In genomic region chr1:220966473-220966872, GRCh38 we compare ENCODE assay signal across 16 cellular contexts.
DNase-seq lines count a peak whose midpoint lies in the region; ATAC-seq and TF ChIP-seq lines count a peak whose summit lies in the region.
"Had no signal": no experiment of that assay in that cellular context is flagged by ENCODE, and none has a peak within 500 bp of the region (broad histone marks: within the 10 kb centered on the region; RNA-seq: fewer than 3 reads in every experiment).

No MANE protein-coding gene starts in this region.

- CTCF ChIA-PET in SK-N-SH (lab: Yijun Ruan, JAX): interaction anchor here (1.0 to 1.5 kb wide), 4 partner anchors 91 to 444 kb away, joined by 3 to 5 read pairs (median 3); no protein-coding TSS in a partner anchor

- no peak for TF ChIP-seq RAD21 in SK-N-SH (IDR thresholded peaks at IDR 0.05; ENCODE audit: low read length)

- intact Hi-C loops in esophagus muscularis mucosa (cut with DNase I): no loop called here

- no peak overlapping the region for H3K9ac ChIP-seq in SK-N-SH
- H3K9ac ChIP-seq: BLaER1 treated with 17β-estradiol and CSF1 and Interleukin-3, amounts not matched to agents 10 nM and 100 nM had no signal

- no peak for ATAC-seq in SK-N-SH treated with all-trans-retinoic acid at 6 μM for 48 hours
- ATAC-seq in GM18511 (IDR thresholded peaks at IDR 0.05; ENCODE audit: unreplicated experiment): no peak
- no peak for ATAC-seq in HG02623 (IDR thresholded peaks at IDR 0.05; ENCODE audit: unreplicated experiment)
- ATAC-seq: GM23338, HepG2 had no signal

- no peaks in the 10 kb centered on the region for H4K20me1 ChIP-seq in SK-N-SH (ENCODE audit: insufficient read depth)
- H4K20me1 ChIP-seq: BLaER1 treated with 17β-estradiol and CSF1 and Interleukin-3, amounts not matched to agents 10 nM and 100 nM had no signal

- DNase-seq in SK-N-SH (no peak), SK-N-DZ (ENCODE audit: low spot score) (peak; percentile 15), erythroblast (lab: John Stamatoyannopoulos, UW) (no peak), esophagus muscularis mucosa (ENCODE audit: extremely low spot score) (no peak)
- DNase-seq in stimulated activated CD4-positive, alpha-beta T cell treated with anti-CD3 and anti-CD28 coated beads, Interleukin-15, amount 100 ng/mL, for 24 hours: no peak
- DNase-seq: 8988T; ACHN; CD4-positive, CD25-positive, alpha-beta regulatory T cell; DMS53; H7 had no signal

- H3K4me3 ChIP-seq in SK-N-SH (ENCODE audit: low read depth in 2 of 2, low read length in 1 of 2) (no peak overlapping the region), esophagus muscularis mucosa (no peak overlapping the region)
- H3K4me3 ChIP-seq: BLaER1 treated with 17β-estradiol and CSF1 and Interleukin-3, amounts not matched to agents 10 nM and 100 nM; GM23338 had no signal

- TF ChIP-seq EP300 in SK-N-SH (IDR thresholded peaks at IDR 0.05; ENCODE audit: borderline replicate concordance in 1 of 2, low read depth in 1 of 2, low read length in 1 of 2) (no peak), esophagus muscularis mucosa (IDR thresholded peaks at IDR 0.05) (no peak)

- H3K27ac ChIP-seq in SK-N-SH (ENCODE audit: low read depth in 2 of 2, low read length in 1 of 2) (peak overlapping the region in 1 of 2 experiments; percentile 67; a peak in 2 of 4 replicates), esophagus muscularis mucosa (replicated peaks in 1 of 4) (no peak overlapping the region)
- H3K27ac ChIP-seq: BLaER1 treated with 17β-estradiol and CSF1 and Interleukin-3, amounts not matched to agents 10 nM and 100 nM had no signal

- H3K27me3 ChIP-seq in SK-N-SH (ENCODE audit: insufficient read depth) (no peaks in the 10 kb centered on the region), esophagus muscularis mucosa (no peaks in the 10 kb centered on the region)
- H3K27me3 ChIP-seq: BLaER1 treated with 17β-estradiol and CSF1 and Interleukin-3, amounts not matched to agents 10 nM and 100 nM had no signal

- H3K4me2 ChIP-seq in SK-N-SH: no peak overlapping the region
- H3K4me2 ChIP-seq: GM23338 had no signal

- H2AFZ ChIP-seq in SK-N-SH (ENCODE audit: low read depth): peak overlapping the region; percentile 43; the same call in 1 of the 2 replicates

- H3K9me3 ChIP-seq in SK-N-SH: no peaks in the 10 kb centered on the region
- peaks cover 0 to 8% (median 0%) of the 10 kb centered on the region in 4 donors for H3K9me3 ChIP-seq in esophagus muscularis mucosa

- POLR2A ChIA-PET in SK-N-SH (lab: Yijun Ruan, JAX): interaction anchor here (0.7 kb wide), 1 partner anchor 64 kb away, joined by 3 read pairs; no protein-coding TSS in a partner anchor

- H3K4me1 ChIP-seq in SK-N-SH (ENCODE audit: control insufficient read depth in 1 of 2, insufficient read depth in 2 of 2, low read depth in 1 of 2, low read length in 1 of 2): peaks cover 0 to 19% of the 10 kb centered on the region in 2 experiments; a peak in 3 of 4 replicates
- H3K4me1 ChIP-seq in esophagus muscularis mucosa: peaks cover 3 to 9% (median 8%) of the 10 kb centered on the region in 4 donors

- no peaks in the 10 kb centered on the region for H3K79me2 ChIP-seq in SK-N-SH (ENCODE audit: insufficient read depth)

- peak; percentile 58 for TF ChIP-seq POLR2A in erythroblast (IDR thresholded peaks at IDR 0.05; ENCODE audit: low read length)
- no peak for TF ChIP-seq POLR2A in esophagus muscularis mucosa (IDR thresholded peaks at IDR 0.05; ENCODE audit: low read depth)

- no peaks in the 10 kb centered on the region for H3K9me2 ChIP-seq in SK-N-SH

- H3F3A ChIP-seq in SK-N-SH (replicated peaks; ENCODE audit: insufficient read depth): peaks cover 22% of the 10 kb centered on the region

- no peak for TF ChIP-seq CTCF in SK-N-SH (IDR thresholded peaks at IDR 0.05)
- TF ChIP-seq CTCF in esophagus muscularis mucosa (IDR thresholded peaks at IDR 0.05): no peak

- H3K36me3 ChIP-seq in SK-N-SH (replicated peaks in 1 of 2; ENCODE audit: control insufficient read depth in 1 of 2, insufficient read depth in 2 of 2, low read length in 1 of 2) (no peaks in the 10 kb centered on the region), esophagus muscularis mucosa (no peaks in the 10 kb centered on the region)
- H3K36me3 ChIP-seq: BLaER1 treated with 17β-estradiol and CSF1 and Interleukin-3, amounts not matched to agents 10 nM and 100 nM had no signal

TF ChIP-seq in SK-N-SH, 30 proteins besides CTCF, POLR2A, EP300 and RAD21 (continues in another document):
- TF ChIP-seq ELF1 (IDR thresholded peaks at IDR 0.05) (no peak), EZH2phosphoT487 (IDR thresholded peaks at IDR 0.05; ENCODE audit: borderline replicate concordance, low read depth) (no peak), SIN3A (IDR thresholded peaks at IDR 0.05; ENCODE audit: borderline replicate concordance, low read depth, low read length) (no peak), ZBTB33 (IDR thresholded peaks at IDR 0.05; ENCODE audit: borderline replicate concordance, low read depth) (no peak), NFIC (IDR thresholded peaks at IDR 0.05; ENCODE audit: borderline replicate concordance) (no peak), JUND (IDR thresholded peaks at IDR 0.05) (no peak), POLR2AphosphoS5 (IDR thresholded peaks at IDR 0.05; ENCODE audit: low read depth, low read length) (no peak), RCOR1 (IDR thresholded peaks at IDR 0.05; ENCODE audit: low read length) (no peak), IRF3 (IDR thresholded peaks at IDR 0.05; ENCODE audit: low read depth, low read length) (no peak)

TF ChIP-seq in SK-N-SH treated with all-trans-retinoic acid at 6 μM for 48 hours, 23 proteins besides CTCF, POLR2A, EP300 and RAD21:
- TF ChIP-seq SNAI2 (CRISPR knock-in tag; IDR thresholded peaks at IDR 0.05) (no peak), ZFP3 (CRISPR knock-in tag; IDR thresholded peaks at IDR 0.05) (no peak), TOX (CRISPR knock-in tag; IDR thresholded peaks at IDR 0.05; ENCODE audit: borderline replicate concordance) (no peak), OSR1 (CRISPR knock-in tag; IDR thresholded peaks at IDR 0.05) (no peak), PPARA (CRISPR knock-in tag; IDR thresholded peaks at IDR 0.05; ENCODE audit: borderline replicate concordance) (no peak), GLIS3 (CRISPR knock-in tag; IDR thresholded peaks at IDR 0.05) (no peak), CSDC2 (CRISPR knock-in tag; IDR thresholded peaks at IDR 0.05) (no peak), CREB5 (CRISPR knock-in tag; IDR thresholded peaks at IDR 0.05; ENCODE audit: low read depth) (no peak), RARB (CRISPR knock-in tag; IDR thresholded peaks at IDR 0.05) (no peak), ESRRG (CRISPR knock-in tag; IDR thresholded peaks at IDR 0.05) (no peak), ZNF70 (CRISPR knock-in tag; IDR thresholded peaks at IDR 0.05) (no peak), ISL1 (CRISPR knock-in tag; IDR thresholded peaks at IDR 0.05) (no peak), ZNF565 (CRISPR knock-in tag; conservative IDR thresholded peaks at IDR 0.05; ENCODE audit: low read depth) (no peak), ZC3H10 (CRISPR knock-in tag; IDR thresholded peaks at IDR 0.05) (no peak), BACH2 (CRISPR knock-in tag; IDR thresholded peaks at IDR 0.05; ENCODE audit: borderline replicate concordance) (no peak), TSHZ2 (CRISPR knock-in tag; IDR thresholded peaks at IDR 0.05) (no peak)
